20 cellular contexts compared by ENCODE assay signal in the genomic region with DNA sequence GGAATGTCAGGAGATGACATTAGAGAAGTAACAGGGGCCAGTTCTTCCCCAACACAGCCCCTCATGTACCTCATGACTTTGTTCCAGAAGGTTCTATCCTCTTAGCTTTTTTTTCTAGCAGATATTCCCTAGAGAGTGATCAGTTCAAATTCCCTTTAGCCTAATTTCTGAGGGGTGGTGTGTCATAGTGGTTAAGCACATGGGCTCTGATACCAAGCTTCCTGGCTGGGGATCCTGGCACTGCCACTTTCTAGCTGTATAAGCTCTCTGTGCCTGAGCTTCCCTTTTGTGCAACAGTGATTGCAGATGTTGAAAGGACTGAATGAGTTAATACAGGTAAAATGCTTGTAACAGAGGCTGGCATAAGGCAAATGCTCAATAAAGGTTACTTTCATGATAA.
A peak's percentile ranks its signal among the peaks of the same experiment; 100 is the strongest.
DNase-seq lines count a peak whose midpoint lies in the region; ATAC-seq, FAIRE-seq and TF ChIP-seq lines count a peak whose summit lies in the region.
"Had no signal": no experiment of that assay in that cellular context is flagged by ENCODE, and none has a peak within 500 bp of the region (broad histone marks: within the 10 kb centered on the region; RNA-seq: fewer than 3 reads in every experiment).

No MANE protein-coding gene starts in this region.

- POLR2A ChIA-PET in CD8-positive, alpha-beta memory T cell (lab: Charles Lee): no interaction called here

- dilution Hi-C loops in keratinocyte (cut with MboI; ENCODE audit: extremely low pct_ligation_motif_present, low sequenced_read_pairs): no loop called here

- H3K4me1 ChIP-seq in keratinocyte (ENCODE audit: control insufficient read depth, extremely low read depth, insufficient read depth, low read length): no peaks in the 10 kb centered on the region
- H3K4me1 ChIP-seq in CD8-positive, alpha-beta memory T cell (ENCODE audit: insufficient read depth, low read length): no peaks in the 10 kb centered on the region
- H3K4me1 ChIP-seq: SJSA1 had no signal

- H3K36me3 Mint-ChIP-seq in CD8-positive, alpha-beta memory T cell: peaks cover 0 to 3% (median 0%) of the 10 kb centered on the region in 3 donors
- H3K36me3 Mint-ChIP-seq in activated naive CD8-positive, alpha-beta T cell treated with anti-CD3 and anti-CD28 coated beads, Interleukin-2, amount 50 U/mL, for 24 hours (ENCODE audit: low read depth): no peaks in the 10 kb centered on the region

- no peak overlapping the region for H3K27ac ChIP-seq in keratinocyte (ENCODE audit: control insufficient read depth, insufficient read depth, low read length)
- H3K27ac ChIP-seq in CD8-positive, alpha-beta memory T cell (ENCODE audit: low read depth, low read length): no peak overlapping the region
- H3K27ac ChIP-seq: C4-2B, RWPE1, SJSA1 had no signal

- H3K27me3 Mint-ChIP-seq in CD8-positive, alpha-beta memory T cell: peaks cover 7 to 38% of the 10 kb centered on the region in 2 donors
- peaks cover 2% of the 10 kb centered on the region for H3K27me3 Mint-ChIP-seq in activated naive CD8-positive, alpha-beta T cell treated with anti-CD3 and anti-CD28 coated beads, Interleukin-2, amount 50 U/mL, for 24 hours

- H3K4me3 ChIP-seq in NB4 (ENCODE audit: low read depth, low read length) (no peak overlapping the region), cardiac fibroblast (replicated peaks in 1 of 2; ENCODE audit: low read depth in 2 of 2, low read length in 2 of 2) (no peak overlapping the region), keratinocyte (ENCODE audit: control insufficient read depth in 2 of 3, extremely low read depth in 1 of 3, insufficient read depth in 2 of 3, low read depth in 1 of 3, low read length in 3 of 3) (no peak overlapping the region)
- H3K4me3 ChIP-seq in CD8-positive, alpha-beta memory T cell (ENCODE audit: low read length): no peak overlapping the region
- H3K4me3 ChIP-seq: MG63, SJSA1 had no signal

- H2AFZ ChIP-seq in keratinocyte (ENCODE audit: control insufficient read depth, low read length): peak overlapping the region; percentile 15

- FAIRE-seq in keratinocyte (lab: Jason Lieb, UNC): peak; percentile 17

- H3K9ac ChIP-seq in keratinocyte (ENCODE audit: control insufficient read depth, extremely low read depth, insufficient read depth, low read length): no peak overlapping the region

- H3K9me3 ChIP-seq in keratinocyte (ENCODE audit: control insufficient read depth, low read depth, low read length): no peaks in the 10 kb centered on the region
- no peaks in the 10 kb centered on the region for H3K9me3 ChIP-seq in CD8-positive, alpha-beta memory T cell (ENCODE audit: low read length)
- H3K9me3 ChIP-seq: MG63, SJSA1 had no signal

- CTCF ChIA-PET in CD8-positive, alpha-beta memory T cell (lab: Charles Lee): interaction anchor here (0.7 to 2.7 kb wide), 7 partner anchors 8 to 653 kb away, joined by 3 to 9 read pairs (median 4); no protein-coding TSS in a partner anchor

- H3K4me3 Mint-ChIP-seq in CD8-positive, alpha-beta memory T cell: no peak overlapping the region
- H3K4me3 Mint-ChIP-seq in activated naive CD8-positive, alpha-beta T cell treated with anti-CD3 and anti-CD28 coated beads, Interleukin-2, amount 50 U/mL, for 24 hours: no peak overlapping the region
- H3K4me3 Mint-ChIP-seq: HFFc6 had no signal

- peaks cover 0 to 4% (median 1%) of the 10 kb centered on the region in 5 donors for H3K9me3 Mint-ChIP-seq in CD8-positive, alpha-beta memory T cell
- H3K9me3 Mint-ChIP-seq in activated naive CD8-positive, alpha-beta T cell treated with anti-CD3 and anti-CD28 coated beads, Interleukin-2, amount 50 U/mL, for 24 hours: no peaks in the 10 kb centered on the region
- H3K9me3 Mint-ChIP-seq: HFFc6 had no signal

- in situ Hi-C loops in ACHN (cut with HindIII; ENCODE audit: low pct_ligation_motif_present, low pct_unique_long_range_greater_than_20kb, low sequenced_read_pairs): no loop called here

- H3K79me2 ChIP-seq in keratinocyte (ENCODE audit: control insufficient read depth, insufficient read depth, low read length): no peaks in the 10 kb centered on the region

- no peaks in the 10 kb centered on the region for H3K27me3 ChIP-seq in keratinocyte (ENCODE audit: control insufficient read depth, extremely low read depth, insufficient read depth, low read length)
- no peaks in the 10 kb centered on the region for H3K27me3 ChIP-seq in CD8-positive, alpha-beta memory T cell (ENCODE audit: insufficient read depth, low read length, poor library complexity, severe bottlenecking)
- H3K27me3 ChIP-seq: SJSA1 had no signal

- H4K20me1 ChIP-seq in keratinocyte (ENCODE audit: control insufficient read depth, extremely low read depth, insufficient read depth, low read length): no peaks in the 10 kb centered on the region

- TF ChIP-seq POLR2A in NB4 (IDR thresholded peaks at IDR 0.05; ENCODE audit: extremely low read depth, insufficient read length): no peak

- DNase-seq in ACHN (peak; percentile 5), NB4 (ENCODE audit: low read depth) (peak; percentile 14), cardiac fibroblast (ENCODE audit: low read depth in 2 of 2) (peak; percentile 19 to 24), keratinocyte (ENCODE audit: low read depth, low spot score) (no peak), UCSD-AML1 (lab: John Stamatoyannopoulos, UW; ENCODE audit: unreplicated experiment) (no peak), COLO668 (lab: John Stamatoyannopoulos, UW; ENCODE audit: unreplicated experiment) (no peak)
- no peak for DNase-seq in CD8-positive, alpha-beta memory T cell
- DNase-seq in activated naive CD8-positive, alpha-beta T cell treated with anti-CD3 and anti-CD28 coated beads, Interleukin-2, amount 50 U/mL, for 24 hours: no peak
- DNase-seq: DMS79 treated with DMSO at 0.1 percent for 48 hours, GDM1, HFFc6, KBM-7, MG63, NCI-H1417, NCI-H2029, NCI-H2171 treated with DMSO at 0.1 percent for 48 hours, NCI-H524 had no signal

- peaks cover 0 to 3% (median 0%) of the 10 kb centered on the region in 3 donors for H3K4me1 Mint-ChIP-seq in CD8-positive, alpha-beta memory T cell
- H3K4me1 Mint-ChIP-seq in activated naive CD8-positive, alpha-beta T cell treated with anti-CD3 and anti-CD28 coated beads, Interleukin-2, amount 50 U/mL, for 24 hours: no peaks in the 10 kb centered on the region

- H3K4me2 ChIP-seq in keratinocyte (ENCODE audit: control insufficient read depth, extremely low read depth, insufficient read depth, low read depth, low read length): no peak overlapping the region

- ATAC-seq in activated naive CD8-positive, alpha-beta T cell treated with anti-CD3 and anti-CD28 coated beads, Interleukin-2, amount 50 U/mL, for 24 hours: no peak

- no peak for TF ChIP-seq CTCF in NB4 (IDR thresholded peaks at IDR 0.05; ENCODE audit: low read depth, low read length)
- TF ChIP-seq CTCF in cardiac fibroblast (IDR thresholded peaks at IDR 0.05; ENCODE audit: low read depth, low read length): no peak
- TF ChIP-seq CTCF in keratinocyte (optimal IDR thresholded peaks at IDR 0.05 in 1 of 3, IDR thresholded peaks at IDR 0.05 in 1 of 3, conservative IDR thresholded peaks at IDR 0.05 in 1 of 3; ENCODE audit: extremely low read depth in 1 of 3, insufficient read depth in 2 of 3, low read length in 3 of 3): no peak

- H3K36me3 ChIP-seq in keratinocyte (ENCODE audit: control insufficient read depth in 2 of 2, extremely low read depth in 1 of 2, insufficient read depth in 2 of 2, low read length in 2 of 2): no peaks in the 10 kb centered on the region
- no peaks in the 10 kb centered on the region for H3K36me3 ChIP-seq in CD8-positive, alpha-beta memory T cell (ENCODE audit: insufficient read depth, low read length)
- H3K36me3 ChIP-seq: MG63, SJSA1 had no signal

- no peak overlapping the region for H3K27ac Mint-ChIP-seq in CD8-positive, alpha-beta memory T cell
- no peak overlapping the region for H3K27ac Mint-ChIP-seq in activated naive CD8-positive, alpha-beta T cell treated with anti-CD3 and anti-CD28 coated beads, Interleukin-2, amount 50 U/mL, for 24 hours
- H3K27ac Mint-ChIP-seq: HFFc6 had no signal

- no peaks in the 10 kb centered on the region for H3K9me1 ChIP-seq in keratinocyte (ENCODE audit: control insufficient read depth, extremely low read depth, insufficient read depth, low read length)

Comparison
In these comparisons a context has a peak if more than half of its experiments do, and no peak if none do; other contexts are left out.
1. DNase-seq: peak in ACHN (single experiment), NB4 (single experiment) and cardiac fibroblast (2 of 2); none in keratinocyte (single experiment), CD8-positive, alpha-beta memory T cell (0 of 5), activated naive CD8-positive, alpha-beta T cell treated with anti-CD3 and anti-CD28 coated beads, Interleukin-2, amount 50 U/mL, for 24 hours (single experiment), UCSD-AML1 (single experiment) and COLO668 (single experiment).